In genomic region chrX:16870861-16871584, GRCh38 we compare ENCODE assay signal across 8 cellular contexts. TPM values are rescaled to one million over a fixed set of nuclear protein-coding genes. Genes with fewer than 3 reads are reported as not detected.
DNase-seq lines count a peak whose midpoint lies in the region; ATAC-seq and TF ChIP-seq lines count a peak whose summit lies in the region.

No MANE protein-coding gene starts in this region.

- H3K27ac ChIP-seq in colonic mucosa (peak overlapping the region; percentile 74), lower lobe of right lung (peak overlapping the region; percentile 89), thoracic aorta (peak overlapping the region; percentile 83 to 88)

- H3K4me1 ChIP-seq in colonic mucosa: peaks cover 4% of the 10 kb centered on the region
- H3K4me1 ChIP-seq in lower lobe of right lung: peaks cover 19% of the 10 kb centered on the region
- no peaks in the 10 kb centered on the region for H3K4me1 ChIP-seq in thoracic aorta (ENCODE audit: control insufficient read depth in 1 of 2, low read depth in 2 of 2)

- H3K9me3 ChIP-seq in colonic mucosa (no peaks in the 10 kb centered on the region), lower lobe of right lung (no peaks in the 10 kb centered on the region), thoracic aorta (no peaks in the 10 kb centered on the region)

- ATAC-seq in HG03045 (IDR thresholded peaks at IDR 0.05; ENCODE audit: unreplicated experiment): peak; percentile 9
- ATAC-seq in lower lobe of right lung: peak; percentile 12 to 31
- ATAC-seq in thoracic aorta (ENCODE audit: insufficient number of reproducible peaks, low FRiP score, low read depth): no peak

- TF ChIP-seq CTCF in colonic mucosa (IDR thresholded peaks at IDR 0.05) (no peak), lower lobe of right lung (IDR thresholded peaks at IDR 0.05) (no peak), thoracic aorta (IDR thresholded peaks at IDR 0.05) (no peak)

- H3K36me3 ChIP-seq in colonic mucosa (no peaks in the 10 kb centered on the region), lower lobe of right lung (peaks cover 4% of the 10 kb centered on the region), thoracic aorta (no peaks in the 10 kb centered on the region)

- intact Hi-C loops in colonic mucosa (cut with DNase I) (loop anchor here (10.0 kb wide), 1 partner anchor 64 kb away; no protein-coding TSS in a partner anchor), lower lobe of right lung (cut with DNase I) (no loop called here)

- H3K4me3 ChIP-seq in colonic mucosa (peak overlapping the region; percentile 42), lower lobe of right lung (peak overlapping the region; percentile 59), thoracic aorta (peak overlapping the region; percentile 74)

- DNase-seq in NCI-H2196 (lab: John Stamatoyannopoulos, UW; ENCODE audit: unreplicated experiment): peak; percentile 3
- DNase-seq in NCI-H2196 treated with DMSO at 0.1 percent for 48 hours (lab: John Stamatoyannopoulos, UW; ENCODE audit: unreplicated experiment): no peak
- peak; percentile 55 for DNase-seq in RPMI7951 (ENCODE audit: low read depth)
- DNase-seq in colonic mucosa: peak; percentile 27
- DNase-seq in lower lobe of right lung: peak; percentile 56
- DNase-seq in thoracic aorta (ENCODE audit: low spot score): no peak
- DNase-seq in ACHN: no peak

- H3K27me3 ChIP-seq in colonic mucosa (no peaks in the 10 kb centered on the region), lower lobe of right lung (ENCODE audit: low read depth) (no peaks in the 10 kb centered on the region), thoracic aorta (replicated peaks; ENCODE audit: insufficient read depth) (no peaks in the 10 kb centered on the region)

- peak overlapping the region; percentile 42 to 53 for H3K9ac ChIP-seq in colonic mucosa (ENCODE audit: low read depth in 2 of 2, low read length in 2 of 2)

- in situ Hi-C loops in ACHN (cut with HindIII; ENCODE audit: low pct_ligation_motif_present, low pct_unique_long_range_greater_than_20kb, low sequenced_read_pairs): no loop called here

RNA-seq across cellular contexts. Expression of gene RBBP7, which starts 0.9 kb away (rescaled TPM):
- total RNA-seq in RPMI7951 (2014; rRNA removed; shearing (Covaris generic)): 177 and 260 TPM in 2 replicates
- total RNA-seq in colonic mucosa (100 to 1,000 TPM in 1 of 2 donors, 10 to 100 TPM in 1; 89.3 to 112 TPM), lower lobe of right lung (61.7 TPM), thoracic aorta (10 to 100 TPM; 71.2 to 92.4 TPM)

Comparison
In these comparisons a context has a peak if more than half of its experiments do, and no peak if none do; other contexts are left out.
1. DNase-seq: peak in NCI-H2196 (single experiment), RPMI7951 (single experiment), colonic mucosa (single experiment) and lower lobe of right lung (single experiment); none in NCI-H2196 treated with DMSO at 0.1 percent for 48 hours (single experiment), thoracic aorta (single experiment) and ACHN (single experiment).
2. Peak in every context shown above with its lines, with median percentiles within 50 percentile points of each other: H3K27ac ChIP-seq and H3K4me3 ChIP-seq.